Comparison of ENCODE assay signal across 23 cellular contexts in genomic region chr9:4065054-4065453, GRCh38.
DNase-seq lines count a peak whose midpoint lies in the region; TF ChIP-seq lines count a peak whose summit lies in the region.
"Had no signal": no experiment of that assay in that cellular context is flagged by ENCODE, and none has a peak within 500 bp of the region (broad histone marks: within the 10 kb centered on the region; RNA-seq: fewer than 3 reads in every experiment).

No MANE protein-coding gene starts in this region.

- peak overlapping the region; percentile 94 for H3K27ac Mint-ChIP-seq in nephron progenitor cell
- H3K27ac Mint-ChIP-seq: CD14-positive monocyte; CD8-positive, alpha-beta memory T cell had no signal

- WGBS in sigmoid colon, 2 donors, result 90 to 94% methylated on average over 3 of the region's 3 CpGs

- TF ChIP-seq EP300 in sigmoid colon (IDR thresholded peaks at IDR 0.05), result no peak

- in situ Hi-C loops in SK-MEL-5 (cut with HindIII; ENCODE audit: low pct_unique_long_range_greater_than_20kb, low sequenced_read_pairs), result no loop called here

- no peak overlapping the region for H3K27ac ChIP-seq in sigmoid colon
- H3K27ac ChIP-seq: PC-9, SJSA1 had no signal

- H3K27me3 Mint-ChIP-seq in nephron progenitor cell (ENCODE audit: low read depth, poor library complexity), result no peaks in the 10 kb centered on the region

- H3K36me3 ChIP-seq in sigmoid colon, result no peaks in the 10 kb centered on the region
- H3K36me3 ChIP-seq: BE2C, SJSA1 had no signal

- no peak for TF ChIP-seq POLR2A in sigmoid colon (IDR thresholded peaks at IDR 0.05)

- TF ChIP-seq CTCF in nephron progenitor cell (IDR thresholded peaks at IDR 0.05) (no peak), sigmoid colon (IDR thresholded peaks at IDR 0.05) (no peak)

- H3K9me3 ChIP-seq in sigmoid colon, result no peaks in the 10 kb centered on the region
- H3K9me3 ChIP-seq: BE2C, SJSA1 had no signal

- peaks cover 20% of the 10 kb centered on the region for H3K36me3 Mint-ChIP-seq in nephron progenitor cell (ENCODE audit: low read depth)
- H3K36me3 Mint-ChIP-seq: CD14-positive monocyte had no signal

- H3K4me1 Mint-ChIP-seq in nephron progenitor cell, result peaks cover 32% of the 10 kb centered on the region
- H3K4me1 Mint-ChIP-seq: CD8-positive, alpha-beta memory T cell; H9 had no signal

- DNase-seq in ELF-1 (ENCODE audit: low read depth, low spot score) (peak; percentile 34), SK-MEL-5 (ENCODE audit: low read depth, low spot score) (peak; percentile 43), epidermal melanocyte (ENCODE audit: insufficient read length, low spot score) (peak; percentile 29), nephron progenitor cell (no peak), occipital lobe (lab: John Stamatoyannopoulos, UW) (no peak), SK-N-DZ (ENCODE audit: low spot score) (no peak), sigmoid colon (no peak), NCI-H146 treated with DMSO at 0.1 percent for 48 hours (lab: John Stamatoyannopoulos, UW; ENCODE audit: unreplicated experiment) (no peak)
- DNase-seq: 8988T; ACHN; BE2C; CD8-positive, alpha-beta memory T cell; DND-41; H9; KBM-7; MV-4-11; NCI-H1105 treated with DMSO at 0.1 percent for 48 hours; NCI-H146; NCI-H2029; NCI-H524 treated with DMSO at 0.1 percent for 48 hours; PC-9 had no signal

- peaks cover 0 to 3% (median 0%) of the 10 kb centered on the region in 4 donors for H3K4me1 ChIP-seq in sigmoid colon
- H3K4me1 ChIP-seq: BE2C, SJSA1 had no signal

- H3K4me3 ChIP-seq in sigmoid colon, result no peak overlapping the region
- H3K4me3 ChIP-seq: PC-9, SJSA1 had no signal

- H3K4me3 Mint-ChIP-seq in nephron progenitor cell, result no peak overlapping the region
- H3K4me3 Mint-ChIP-seq: CD14-positive monocyte, H9 had no signal

- intact Hi-C loops in sigmoid colon (cut with DNase I), result no loop called here

- no peaks in the 10 kb centered on the region for H3K27me3 ChIP-seq in sigmoid colon
- H3K27me3 ChIP-seq: BE2C, SJSA1 had no signal

- peaks cover 19% of the 10 kb centered on the region for H3K9me3 Mint-ChIP-seq in nephron progenitor cell

Comparison
In these comparisons a context has a peak if more than half of its experiments do, and no peak if none do; other contexts are left out.
1. DNase-seq: peak in ELF-1 (single experiment), SK-MEL-5 (single experiment) and epidermal melanocyte (single experiment); none in nephron progenitor cell (single experiment), occipital lobe (single experiment), SK-N-DZ (single experiment), sigmoid colon (single experiment) and NCI-H146 treated with DMSO at 0.1 percent for 48 hours (single experiment).